24 cellular contexts compared by ENCODE assay signal in the genomic region with DNA sequence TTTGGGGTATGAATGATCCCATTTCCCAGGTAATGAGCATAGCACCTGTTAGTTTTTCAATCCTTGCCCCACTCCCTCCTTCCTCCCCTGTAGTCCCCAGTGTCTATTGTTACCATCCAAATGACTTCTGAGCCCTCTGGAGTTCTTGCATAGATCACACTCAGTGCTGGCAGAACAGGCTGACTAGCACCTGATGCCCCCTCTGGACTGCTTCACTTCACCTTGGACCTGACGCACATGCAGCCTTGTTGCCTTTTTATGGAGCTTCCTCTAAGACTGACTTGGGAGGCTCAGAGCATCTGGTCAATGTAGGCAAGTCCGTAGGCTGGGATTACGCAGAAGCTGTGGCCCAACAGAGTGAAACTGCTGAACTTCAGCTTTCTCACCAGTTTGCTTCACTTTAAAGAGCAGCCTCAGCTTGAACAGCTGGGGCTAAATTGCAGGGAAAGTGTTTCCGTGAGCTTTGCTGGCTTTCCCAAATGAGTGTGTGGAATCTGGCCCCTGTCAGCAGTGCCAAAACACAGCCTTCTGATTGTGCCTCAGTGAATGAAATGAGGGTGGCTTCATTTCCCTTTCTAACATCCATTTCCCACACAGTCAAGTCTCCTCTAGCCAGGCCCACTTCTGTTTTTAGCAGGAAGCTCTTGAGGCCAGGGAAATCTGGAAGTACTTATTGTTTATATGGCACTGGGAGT. TPM values are rescaled to one million over a fixed set of nuclear protein-coding genes. Genes with fewer than 3 reads are reported as not detected.
DNase-seq lines count a peak whose midpoint lies in the region; ATAC-seq and TF ChIP-seq lines count a peak whose summit lies in the region.
"Had no signal": no experiment of that assay in that cellular context is flagged by ENCODE, and none has a peak within 500 bp of the region (broad histone marks: within the 10 kb centered on the region; RNA-seq: fewer than 3 reads in every experiment).

No MANE protein-coding gene starts in this region.

- WGBS in neuronal stem cell (ENCODE audit: extremely low coverage in 2 of 2, insufficient read length in 2 of 2, insufficient replicate concordance in 1 of 2), 2 donors: no CpG with 5 or more reads among the region's 4 CpGs

- H3K9me3 ChIP-seq in neuronal stem cell (replicated peaks in 1 of 2; ENCODE audit: control insufficient read depth in 2 of 2, insufficient read depth in 1 of 2, low read depth in 1 of 2, low read length in 2 of 2): no peaks in the 10 kb centered on the region
- H3K9me3 ChIP-seq: esophagus squamous epithelium had no signal

- H3K4me3 ChIP-seq in NB4 (ENCODE audit: low read depth, low read length) (no peak overlapping the region), neuronal stem cell (ENCODE audit: low read length in 2 of 2) (no peak overlapping the region)
- H3K4me3 ChIP-seq: esophagus squamous epithelium, lung, SK-N-MC, spleen had no signal

- no peak overlapping the region for H3K4me2 ChIP-seq in neuronal stem cell (ENCODE audit: insufficient read depth, low read length, poor library complexity, severe bottlenecking)

- H3K27me3 Mint-ChIP-seq in activated naive CD4-positive, alpha-beta T cell treated with anti-CD3 and anti-CD28 coated beads, Interleukin-2, amount 10 ng/mL, durations not matched to agents 7 days and 5 days: no peaks in the 10 kb centered on the region
- H3K27me3 Mint-ChIP-seq: CD8-positive, alpha-beta memory T cell had no signal

- H2BK15ac ChIP-seq in neuronal stem cell (ENCODE audit: low read length): no peak overlapping the region

- H3K27me3 ChIP-seq in neuronal stem cell (ENCODE audit: control insufficient read depth in 3 of 3, insufficient read depth in 3 of 3, low read depth in 1 of 3, low read length in 3 of 3): no peaks in the 10 kb centered on the region
- H3K27me3 ChIP-seq: esophagus squamous epithelium, spleen had no signal

- H3K4me1 ChIP-seq in neuronal stem cell (ENCODE audit: control insufficient read depth in 2 of 2, insufficient read depth in 1 of 2, low read depth in 1 of 2, low read length in 2 of 2): no peaks in the 10 kb centered on the region
- H3K4me1 ChIP-seq: esophagus squamous epithelium, spleen had no signal

- H3K36me3 ChIP-seq in neuronal stem cell (replicated peaks in 1 of 2; ENCODE audit: control insufficient read depth in 2 of 2, insufficient read depth in 2 of 2, low read length in 2 of 2): no peaks in the 10 kb centered on the region
- H3K36me3 ChIP-seq: esophagus squamous epithelium, spleen had no signal

- H2BK5ac ChIP-seq in neuronal stem cell (ENCODE audit: low read length): no peak overlapping the region

- no peak overlapping the region for H2AK5ac ChIP-seq in neuronal stem cell (ENCODE audit: low read depth, low read length)

- H2BK12ac ChIP-seq in neuronal stem cell (ENCODE audit: low read length): no peak overlapping the region

- no peak overlapping the region for H3K27ac Mint-ChIP-seq in activated naive CD4-positive, alpha-beta T cell treated with anti-CD3 and anti-CD28 coated beads, Interleukin-2, amount 10 ng/mL, durations not matched to agents 7 days and 5 days
- H3K27ac Mint-ChIP-seq: activated T-helper 2 cell treated with anti-CD3 and anti-CD28 coated beads, Interferon-gamma antibody, Interleukin-2, Interleukin-4, amounts not matched to agents 10 μg/mL and 5 μg/mL and 100 μg/mL, durations not matched to agents 14 hours and 24 hours and 36 hours; CD8-positive, alpha-beta memory T cell; immature natural killer cell; naive thymus-derived CD8-positive, alpha-beta T cell had no signal

- H3K18ac ChIP-seq in neuronal stem cell (ENCODE audit: low read length): no peak overlapping the region

- H3K23ac ChIP-seq in neuronal stem cell (ENCODE audit: low read depth, low read length, poor library complexity): no peak overlapping the region

- ATAC-seq in GM18498 (IDR thresholded peaks at IDR 0.05; ENCODE audit: unreplicated experiment) (no peak), GM21423 (IDR thresholded peaks at IDR 0.05; ENCODE audit: unreplicated experiment) (no peak)
- ATAC-seq: naive thymus-derived CD8-positive, alpha-beta T cell had no signal

- no peak overlapping the region for H2BK120ac ChIP-seq in neuronal stem cell (ENCODE audit: low read depth, low read length)

- peak overlapping the region; percentile 75 for H3K14ac ChIP-seq in neuronal stem cell (ENCODE audit: low read length)

- no peaks in the 10 kb centered on the region for H3K36me3 Mint-ChIP-seq in activated naive CD4-positive, alpha-beta T cell treated with anti-CD3 and anti-CD28 coated beads, Interleukin-2, amount 10 ng/mL, durations not matched to agents 7 days and 5 days
- H3K36me3 Mint-ChIP-seq: CD8-positive, alpha-beta memory T cell; immature natural killer cell; naive thymus-derived CD8-positive, alpha-beta T cell had no signal

- no peaks in the 10 kb centered on the region for H3K9me3 Mint-ChIP-seq in activated naive CD4-positive, alpha-beta T cell treated with anti-CD3 and anti-CD28 coated beads, Interleukin-2, amount 10 ng/mL, durations not matched to agents 7 days and 5 days
- H3K9me3 Mint-ChIP-seq: activated T-helper 2 cell treated with anti-CD3 and anti-CD28 coated beads, Interferon-gamma antibody, Interleukin-2, Interleukin-4, amounts not matched to agents 10 μg/mL and 5 μg/mL and 100 μg/mL, durations not matched to agents 14 hours and 24 hours and 36 hours had no signal

- H3K4me3 Mint-ChIP-seq in activated naive CD4-positive, alpha-beta T cell treated with anti-CD3 and anti-CD28 coated beads, Interleukin-2, amount 10 ng/mL, durations not matched to agents 7 days and 5 days: no peak overlapping the region
- H3K4me3 Mint-ChIP-seq: CD8-positive, alpha-beta memory T cell; immature natural killer cell; naive thymus-derived CD8-positive, alpha-beta T cell had no signal

- DNase-seq in H4 (ENCODE audit: low spot score): peak; percentile 47
- DNase-seq in NB4 (ENCODE audit: low read depth): peak; percentile 10
- peak; percentile 16 for DNase-seq in SKM-1 (lab: John Stamatoyannopoulos, UW; ENCODE audit: unreplicated experiment)
- no peak for DNase-seq in neuronal stem cell (ENCODE audit: low spot score)
- no peak for DNase-seq in activated CD4-positive, alpha-beta T cell treated with anti-CD3 and anti-CD28 coated beads for 1 hour
- no peak for DNase-seq in activated naive CD4-positive, alpha-beta T cell treated with anti-CD3 and anti-CD28 coated beads, Interleukin-2, amount 10 ng/mL, durations not matched to agents 7 days and 5 days
- DNase-seq: activated CD4-positive, alpha-beta T cell treated with anti-CD3 and anti-CD28 coated beads for 4 hours; amniotic stem cell; CD8-positive, alpha-beta memory T cell; esophagus squamous epithelium; HCEC 1CT; immature natural killer cell; KG1; naive thymus-derived CD8-positive, alpha-beta T cell; NCI-H1436; NCI-H446 treated with DMSO at 0.1 percent for 48 hours; spleen; stimulated activated CD8-positive, alpha-beta memory T cell treated with anti-CD3 and anti-CD28 coated beads, Interleukin-4, amount 100 ng/mL, for 48 hours had no signal

- H3K9ac ChIP-seq in neuronal stem cell (ENCODE audit: low read depth, low read length, poor library complexity): no peak overlapping the region

- H4K91ac ChIP-seq in neuronal stem cell (ENCODE audit: low read depth, low read length, poor library complexity): no peak overlapping the region

- TF ChIP-seq POLR2A in NB4 (IDR thresholded peaks at IDR 0.05; ENCODE audit: extremely low read depth, insufficient read length): no peak

- H3K4ac ChIP-seq in neuronal stem cell (ENCODE audit: low read length): no peak overlapping the region

- H2AFZ ChIP-seq in neuronal stem cell (ENCODE audit: low read length): no peak overlapping the region

- H3K27ac ChIP-seq in neuronal stem cell (replicated peaks; ENCODE audit: low read length): no peak overlapping the region
- H3K27ac ChIP-seq: esophagus squamous epithelium, SK-N-MC, spleen had no signal

- H4K8ac ChIP-seq in neuronal stem cell (ENCODE audit: low read depth, low read length): no peak overlapping the region

- CTCF ChIA-PET in activated naive CD4-positive, alpha-beta T cell treated with anti-CD3 and anti-CD28 coated beads, Interleukin-2, amount 10 ng/mL, durations not matched to agents 7 days and 5 days (lab: Charles Lee): no interaction called here

- TF ChIP-seq CTCF in NB4 (IDR thresholded peaks at IDR 0.05; ENCODE audit: low read depth, low read length): no peak

- H3K4me1 Mint-ChIP-seq in activated naive CD4-positive, alpha-beta T cell treated with anti-CD3 and anti-CD28 coated beads, Interleukin-2, amount 10 ng/mL, durations not matched to agents 7 days and 5 days: no peaks in the 10 kb centered on the region
- H3K4me1 Mint-ChIP-seq: CD8-positive, alpha-beta memory T cell; immature natural killer cell; naive thymus-derived CD8-positive, alpha-beta T cell had no signal

- no peaks in the 10 kb centered on the region for H3K79me1 ChIP-seq in neuronal stem cell (ENCODE audit: low read depth, low read length)

RNA-seq across cellular contexts. Expression of gene NXPH1, which starts 48.5 kb away (rescaled TPM):
- 0.70 TPM in 1 of 2 replicates, not detected in the other for total RNA-seq in H4 (2014; rRNA removed; shearing (Covaris generic))
- 0.01 TPM for polyA plus RNA-seq in neuronal stem cell (2013, experiment 1 of 2)
- not detected for polyA plus RNA-seq in neuronal stem cell (2013, experiment 2 of 2)
- total RNA-seq: activated T-helper 2 cell treated with anti-CD3 and anti-CD28 coated beads, Interferon-gamma antibody, Interleukin-2, Interleukin-4, amounts not matched to agents 10 μg/mL and 5 μg/mL and 100 μg/mL, durations not matched to agents 14 hours and 24 hours and 36 hours; CD8-positive, alpha-beta memory T cell; esophagus squamous epithelium; naive thymus-derived CD8-positive, alpha-beta T cell; OCI-LY7; spleen had no signal
- polyA plus RNA-seq: CD8-positive, alpha-beta memory T cell; immature natural killer cell; lung; naive thymus-derived CD8-positive, alpha-beta T cell; spleen had no signal

Comparison
In these comparisons a context has a peak if more than half of its experiments do, and no peak if none do; other contexts are left out.
1. DNase-seq: peak in H4 (single experiment), NB4 (single experiment) and SKM-1 (single experiment); none in neuronal stem cell (single experiment), activated CD4-positive, alpha-beta T cell treated with anti-CD3 and anti-CD28 coated beads for 1 hour (single experiment) and activated naive CD4-positive, alpha-beta T cell treated with anti-CD3 and anti-CD28 coated beads, Interleukin-2, amount 10 ng/mL, durations not matched to agents 7 days and 5 days (single experiment).